19 cellular contexts compared by ENCODE assay signal in genomic region chr14:26531894-26532293, GRCh38.
DNase-seq lines count a peak whose midpoint lies in the region; ATAC-seq and TF ChIP-seq lines count a peak whose summit lies in the region.
"Had no signal": no experiment of that assay in that cellular context is flagged by ENCODE, and none has a peak within 500 bp of the region (broad histone marks: within the 10 kb centered on the region; RNA-seq: fewer than 3 reads in every experiment).

No MANE protein-coding gene starts in this region.

- DNase-seq in AG04449 (ENCODE audit: low read depth, low spot score) (no peak), HS-5 (ENCODE audit: low read depth) (peak; percentile 66), astrocyte of the cerebellum (ENCODE audit: low read depth) (peak; percentile 49), glomerular endothelial cell (ENCODE audit: extremely low read depth, low read depth, low spot score) (peak; percentile 3), body of pancreas (no peak), NCI-H510A (lab: John Stamatoyannopoulos, UW) (no peak)
- no peak for DNase-seq in activated naive CD4-positive, alpha-beta T cell treated with anti-CD3 and anti-CD28 coated beads for 36 hours
- DNase-seq: activated CD4-positive, alpha-beta memory T cell treated with anti-CD3 and anti-CD28 coated beads for 36 hours; H7; immature natural killer cell; MV-4-11; pancreas; Peyer's patch had no signal

- no peak overlapping the region for H3K27ac Mint-ChIP-seq in activated naive CD4-positive, alpha-beta T cell treated with anti-CD3 and anti-CD28 coated beads for 36 hours
- H3K27ac Mint-ChIP-seq: activated CD4-positive, alpha-beta memory T cell treated with anti-CD3 and anti-CD28 coated beads for 36 hours; activated T-helper 17 cell treated with anti-CD3 and anti-CD28 coated beads, Interleukin-2, amount 50 U/mL, for 72 hours; CD14-positive monocyte; immature natural killer cell; mesothelial cell of epicardium; T-helper 2 cell treated with Interferon-gamma antibody and Interleukin-4, amounts not matched to agents 5 μg/mL and 100 μg/mL, for 36 hours had no signal

- H3K36me3 Mint-ChIP-seq in activated naive CD4-positive, alpha-beta T cell treated with anti-CD3 and anti-CD28 coated beads for 36 hours (ENCODE audit: low read depth): no peaks in the 10 kb centered on the region
- H3K36me3 Mint-ChIP-seq: activated CD4-positive, alpha-beta memory T cell treated with anti-CD3 and anti-CD28 coated beads for 36 hours; CD14-positive monocyte; immature natural killer cell; mesothelial cell of epicardium had no signal

- H3K4me3 Mint-ChIP-seq in activated naive CD4-positive, alpha-beta T cell treated with anti-CD3 and anti-CD28 coated beads for 36 hours: no peak overlapping the region
- H3K4me3 Mint-ChIP-seq: activated CD4-positive, alpha-beta memory T cell treated with anti-CD3 and anti-CD28 coated beads for 36 hours; activated T-helper 17 cell treated with anti-CD3 and anti-CD28 coated beads, Interleukin-2, amount 50 U/mL, for 72 hours; CD14-positive monocyte; central memory CD8-positive, alpha-beta T cell; immature natural killer cell; mesothelial cell of epicardium; T-helper 2 cell treated with Interferon-gamma antibody and Interleukin-4, amounts not matched to agents 5 μg/mL and 100 μg/mL, for 36 hours had no signal

- H3K4me3 ChIP-seq in AG04449 (ENCODE audit: low read depth, low read length): no peak overlapping the region
- no peak overlapping the region for H3K4me3 ChIP-seq in astrocyte of the cerebellum (ENCODE audit: low read depth, low read length)
- no peak overlapping the region for H3K4me3 ChIP-seq in body of pancreas
- H3K4me3 ChIP-seq: pancreas, Peyer's patch had no signal

- in situ Hi-C loops in astrocyte of the cerebellum (cut with HindIII; ENCODE audit: low sequenced_read_pairs): no loop called here

- no peaks in the 10 kb centered on the region for H3K36me3 ChIP-seq in body of pancreas (replicated peaks in 1 of 2; ENCODE audit: insufficient read depth in 1 of 2, low read depth in 2 of 2)
- H3K36me3 ChIP-seq: pancreas, Peyer's patch had no signal

- no peaks in the 10 kb centered on the region for H3K4me1 ChIP-seq in body of pancreas
- H3K4me1 ChIP-seq: pancreas, Peyer's patch had no signal

- peak; percentile 51 for TF ChIP-seq CTCF in AG04449 (IDR thresholded peaks at IDR 0.05; ENCODE audit: insufficient read depth, low read length, missing control alignments)
- peak; percentile 47 for TF ChIP-seq CTCF in astrocyte of the cerebellum (IDR thresholded peaks at IDR 0.05; ENCODE audit: low read depth, low read length, missing control alignments)
- no peak for TF ChIP-seq CTCF in body of pancreas (IDR thresholded peaks at IDR 0.05)

- no peaks in the 10 kb centered on the region for H3K9me3 ChIP-seq in body of pancreas
- H3K9me3 ChIP-seq: pancreas, Peyer's patch had no signal

- POLR2A ChIA-PET in AG04449 (lab: Yijun Ruan, JAX): no interaction called here

- no peaks in the 10 kb centered on the region for H3K27me3 Mint-ChIP-seq in activated naive CD4-positive, alpha-beta T cell treated with anti-CD3 and anti-CD28 coated beads for 36 hours (ENCODE audit: low read depth)
- H3K27me3 Mint-ChIP-seq: activated CD4-positive, alpha-beta memory T cell treated with anti-CD3 and anti-CD28 coated beads for 36 hours; activated T-helper 17 cell treated with anti-CD3 and anti-CD28 coated beads, Interleukin-2, amount 50 U/mL, for 72 hours; central memory CD8-positive, alpha-beta T cell had no signal

- no peak overlapping the region for H3K27ac ChIP-seq in body of pancreas
- H3K27ac ChIP-seq: pancreas, Peyer's patch had no signal

- CTCF ChIA-PET in AG04449 (lab: Yijun Ruan, JAX): interaction anchor here (1.1 to 1.5 kb wide), 2 partner anchors 9 kb away, joined by 3 to 6 read pairs; no protein-coding TSS in a partner anchor
- CTCF ChIA-PET in activated naive CD4-positive, alpha-beta T cell treated with anti-CD3 and anti-CD28 coated beads for 36 hours (lab: Charles Lee): no interaction called here

- H3K9me3 Mint-ChIP-seq in activated naive CD4-positive, alpha-beta T cell treated with anti-CD3 and anti-CD28 coated beads for 36 hours: peaks cover 11% of the 10 kb centered on the region
- H3K9me3 Mint-ChIP-seq: mesothelial cell of epicardium had no signal

- no peak for TF ChIP-seq POLR2A in body of pancreas (IDR thresholded peaks at IDR 0.05)

- no peak for ATAC-seq in body of pancreas
- ATAC-seq in GM19452 (IDR thresholded peaks at IDR 0.05; ENCODE audit: unreplicated experiment): no peak
- ATAC-seq: activated T-helper 17 cell treated with anti-CD3 and anti-CD28 coated beads, Interleukin-2, amount 50 U/mL, for 72 hours; pancreas had no signal

- WGBS in body of pancreas, 2 donors: 55 to 57% methylated on average over 3 of the region's 3 CpGs

- H3K4me1 Mint-ChIP-seq in activated naive CD4-positive, alpha-beta T cell treated with anti-CD3 and anti-CD28 coated beads for 36 hours (ENCODE audit: low read depth): no peaks in the 10 kb centered on the region
- H3K4me1 Mint-ChIP-seq: activated T-helper 17 cell treated with anti-CD3 and anti-CD28 coated beads, Interleukin-2, amount 50 U/mL, for 72 hours; CD14-positive monocyte; central memory CD8-positive, alpha-beta T cell; immature natural killer cell; mesothelial cell of epicardium had no signal

- no peaks in the 10 kb centered on the region for H3K27me3 ChIP-seq in body of pancreas
- H3K27me3 ChIP-seq: pancreas, Peyer's patch had no signal

- intact Hi-C loops in body of pancreas (cut with DNase I): no loop called here
- intact Hi-C loops in activated naive CD4-positive, alpha-beta T cell treated with anti-CD3 and anti-CD28 coated beads for 36 hours (cut with micrococcal nuclease): no loop called here

Comparison
In these comparisons a context has a peak if more than half of its experiments do, and no peak if none do; other contexts are left out.
1. DNase-seq: peak in HS-5 (single experiment), astrocyte of the cerebellum (single experiment) and glomerular endothelial cell (single experiment); none in AG04449 (single experiment), body of pancreas (0 of 4), activated naive CD4-positive, alpha-beta T cell treated with anti-CD3 and anti-CD28 coated beads for 36 hours (single experiment) and NCI-H510A (single experiment).
2. CTCF ChIP-seq: peak in AG04449 (single experiment) and astrocyte of the cerebellum (single experiment); none in body of pancreas (0 of 7).